9 cellular contexts compared by ENCODE assay signal in the genomic region with DNA sequence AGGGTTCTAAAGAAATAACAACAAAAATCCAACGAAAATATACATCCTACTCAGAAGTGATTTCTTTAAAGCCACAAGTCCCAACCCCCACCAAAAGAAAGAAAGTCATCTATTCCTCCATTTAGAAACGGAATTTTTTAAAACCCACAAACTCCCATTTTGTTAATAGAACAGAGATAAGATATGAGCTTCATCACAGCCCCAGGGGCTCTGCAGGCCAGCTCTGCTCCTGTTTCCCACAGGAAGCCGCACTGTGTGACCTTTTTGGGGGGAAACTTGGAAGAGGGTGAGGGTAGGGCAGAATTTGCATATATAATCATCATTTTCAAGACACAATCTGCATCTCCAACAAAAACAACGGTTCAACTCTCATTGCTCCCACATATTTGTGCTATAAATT. TPM values are rescaled to one million over a fixed set of nuclear protein-coding genes. Genes with fewer than 3 reads are reported as not detected.
A peak's percentile ranks its signal among the peaks of the same experiment; 100 is the strongest.
DNase-seq lines count a peak whose midpoint lies in the region; ATAC-seq and TF ChIP-seq lines count a peak whose summit lies in the region.
"Had no signal": no experiment of that assay in that cellular context is flagged by ENCODE, and none has a peak within 500 bp of the region (broad histone marks: within the 10 kb centered on the region; RNA-seq: fewer than 3 reads in every experiment).

No MANE protein-coding gene starts in this region.

- no peaks in the 10 kb centered on the region for H3K9me3 ChIP-seq in hepatocyte (ENCODE audit: low read depth)
- no peaks in the 10 kb centered on the region for H3K9me3 ChIP-seq in stomach

- TF ChIP-seq POLR2A in stomach (IDR thresholded peaks at IDR 0.05) = no peak

- H2AFZ ChIP-seq in hepatocyte = no peak overlapping the region

- ATAC-seq in activated CD4-positive, alpha-beta T cell treated with anti-CD3 and anti-CD28 coated beads for 36 hours = no peak

- peak overlapping the region; percentile 97 for H3K4me2 ChIP-seq in hepatocyte

- TF ChIP-seq CTCF in hepatocyte (IDR thresholded peaks at IDR 0.05; ENCODE audit: poor library complexity) (no peak), stomach (IDR thresholded peaks at IDR 0.05) (no peak)

- DNase-seq in activated CD4-positive, alpha-beta T cell treated with anti-CD3 and anti-CD28 coated beads for 36 hours = no peak
- DNase-seq in activated CD4-positive, alpha-beta T cell treated with anti-CD3 and anti-CD28 coated beads, Interleukin-2, amount 50 U/mL, for 1 hour = no peak
- DNase-seq in activated CD4-positive, alpha-beta memory T cell treated with anti-CD3 and anti-CD28 coated beads for 36 hours = no peak
- DNase-seq in hepatocyte (ENCODE audit: low spot score) = no peak
- no peak for DNase-seq in stomach
- no peak for DNase-seq in NOMO-1 (lab: John Stamatoyannopoulos, UW; ENCODE audit: unreplicated experiment in 2 of 2)
- DNase-seq in stimulated activated CD4-positive, alpha-beta T cell treated with anti-CD3 and anti-CD28 coated beads, Interleukin-4, amount 100 ng/mL, for 24 hours = no peak
- no peak for DNase-seq in NCI-H2081 treated with DMSO at 0.1 percent for 48 hours (lab: John Stamatoyannopoulos, UW)

- H3K36me3 Mint-ChIP-seq in activated CD4-positive, alpha-beta T cell treated with anti-CD3 and anti-CD28 coated beads for 36 hours (ENCODE audit: low read depth) = peaks cover 25% of the 10 kb centered on the region
- peaks cover 17% of the 10 kb centered on the region for H3K36me3 Mint-ChIP-seq in activated CD4-positive, alpha-beta memory T cell treated with anti-CD3 and anti-CD28 coated beads for 36 hours

- H3K4me3 ChIP-seq in hepatocyte (peak overlapping the region; percentile 4), stomach (peak overlapping the region; percentile 82 to 98 (median 88))

- H3K4me1 Mint-ChIP-seq in activated CD4-positive, alpha-beta T cell treated with anti-CD3 and anti-CD28 coated beads for 36 hours = peaks cover 57% of the 10 kb centered on the region
- H3K4me1 Mint-ChIP-seq in activated CD4-positive, alpha-beta memory T cell treated with anti-CD3 and anti-CD28 coated beads for 36 hours (ENCODE audit: low read depth) = peaks cover 47% of the 10 kb centered on the region

- peaks cover 58% of the 10 kb centered on the region for H3K79me2 ChIP-seq in hepatocyte

- H3K9me2 ChIP-seq in hepatocyte (replicated peaks; ENCODE audit: insufficient read depth) = no peaks in the 10 kb centered on the region

- H3K27ac Mint-ChIP-seq in activated CD4-positive, alpha-beta T cell treated with anti-CD3 and anti-CD28 coated beads for 36 hours = peak overlapping the region; percentile 93
- H3K27ac Mint-ChIP-seq in activated CD4-positive, alpha-beta memory T cell treated with anti-CD3 and anti-CD28 coated beads for 36 hours = peak overlapping the region; percentile 91

- H3K4me3 Mint-ChIP-seq in activated CD4-positive, alpha-beta T cell treated with anti-CD3 and anti-CD28 coated beads for 36 hours = peak overlapping the region; percentile 98
- peak overlapping the region; percentile 94 for H3K4me3 Mint-ChIP-seq in activated CD4-positive, alpha-beta memory T cell treated with anti-CD3 and anti-CD28 coated beads for 36 hours

- H3K4me1 ChIP-seq in hepatocyte (ENCODE audit: insufficient read depth) (peaks cover 48% of the 10 kb centered on the region), stomach (peaks cover 49 to 79% (median 66%) of the 10 kb centered on the region in 4 donors)

- no peaks in the 10 kb centered on the region for H3K27me3 Mint-ChIP-seq in activated CD4-positive, alpha-beta T cell treated with anti-CD3 and anti-CD28 coated beads for 36 hours
- no peaks in the 10 kb centered on the region for H3K27me3 Mint-ChIP-seq in activated CD4-positive, alpha-beta memory T cell treated with anti-CD3 and anti-CD28 coated beads for 36 hours

- H3K36me3 ChIP-seq in hepatocyte (replicated peaks; ENCODE audit: insufficient read depth, low read depth) = no peaks in the 10 kb centered on the region
- H3K36me3 ChIP-seq in stomach = peaks cover 0 to 4% (median 0%) of the 10 kb centered on the region in 4 donors

- TF ChIP-seq EP300 in stomach (IDR thresholded peaks at IDR 0.05) = no peak

- POLR2A ChIA-PET in activated CD4-positive, alpha-beta T cell treated with anti-CD3 and anti-CD28 coated beads for 36 hours (lab: Charles Lee) = interaction anchor here (0.6 to 1.1 kb wide), 2 partner anchors 15 to 379 kb away, joined by 3 read pairs; no protein-coding TSS in a partner anchor
- POLR2A ChIA-PET in activated CD4-positive, alpha-beta memory T cell treated with anti-CD3 and anti-CD28 coated beads for 36 hours (lab: Charles Lee) = no interaction called here

- H3K27ac ChIP-seq in hepatocyte = no peak overlapping the region
- H3K27ac ChIP-seq in stomach = peak overlapping the region in 4 of 5 donors; percentile 24 to 100 (median 84)
- H3K27ac ChIP-seq: C4-2B had no signal

- CTCF ChIA-PET in activated CD4-positive, alpha-beta T cell treated with anti-CD3 and anti-CD28 coated beads for 36 hours (lab: Charles Lee) = interaction anchor here (1.1 to 7.6 kb wide), 3 partner anchors 9 to 474 kb away, joined by 3 to 58 read pairs (median 28); no protein-coding TSS in a partner anchor
- CTCF ChIA-PET in activated CD4-positive, alpha-beta memory T cell treated with anti-CD3 and anti-CD28 coated beads for 36 hours (lab: Charles Lee) = interaction anchor here (1.7 to 6.9 kb wide), 2 partner anchors 10 to 474 kb away, joined by 8 to 80 read pairs; no protein-coding TSS in a partner anchor

- no peaks in the 10 kb centered on the region for H3K27me3 ChIP-seq in hepatocyte
- no peaks in the 10 kb centered on the region for H3K27me3 ChIP-seq in stomach

- no peaks in the 10 kb centered on the region for H3K9me3 Mint-ChIP-seq in activated CD4-positive, alpha-beta T cell treated with anti-CD3 and anti-CD28 coated beads for 36 hours (ENCODE audit: low read depth)
- H3K9me3 Mint-ChIP-seq in activated CD4-positive, alpha-beta memory T cell treated with anti-CD3 and anti-CD28 coated beads for 36 hours = no peaks in the 10 kb centered on the region

- H4K20me1 ChIP-seq in hepatocyte (ENCODE audit: insufficient read depth, poor library complexity, severe bottlenecking) = peaks cover 39% of the 10 kb centered on the region

- 36% methylated on average over 4 of the region's 4 CpGs for WGBS in hepatocyte (ENCODE audit: low lambda C conversion rate, missing lambda C conversion rate)
- 11 to 24% (median 16%) methylated on average over 4 of the region's 4 CpGs for WGBS in stomach, 5 donors

- intact Hi-C loops in activated CD4-positive, alpha-beta T cell treated with anti-CD3 and anti-CD28 coated beads for 36 hours (cut with DNase I, micrococcal nuclease) = loop anchor here (5.0 kb wide), 8 partner anchors 59 to 1204 kb away; partner anchors contain the start of genes ADIPOR2 (in 1 of the 2), ERC1 (in 1 of the 2) and KDM5A (in 1 of the 2)
- intact Hi-C loops in activated CD4-positive, alpha-beta memory T cell treated with anti-CD3 and anti-CD28 coated beads for 36 hours (cut with micrococcal nuclease) = loop anchor here (5.0 to 10.0 kb wide), 5 partner anchors 59 to 1027 kb away; partner anchors contain the start of genes ERC1 and WNK1
- intact Hi-C loops in stomach (cut with DNase I; ENCODE audit: low total_unique reads) = no loop called here

RNA-seq across cellular contexts. Expression of gene FBXL14, which starts 2.8 kb away (rescaled TPM):
- 10 to 100 TPM; 17.0 to 17.8 TPM for total RNA-seq in activated CD4-positive, alpha-beta T cell treated with anti-CD3 and anti-CD28 coated beads for 36 hours
- total RNA-seq in activated CD4-positive, alpha-beta memory T cell treated with anti-CD3 and anti-CD28 coated beads for 36 hours = 10 to 100 TPM; 13.5 to 14.4 TPM
- total RNA-seq in hepatocyte = 8.6 and 13.5 TPM in 2 replicates
- polyA plus RNA-seq in hepatocyte = 10.7 and 11.7 TPM in 2 replicates
- 10 to 100 TPM in 3 of 5 donors, 1 to 10 TPM in 1, not detected in 1; 5.4 to 36.2 (median 22.9) TPM for total RNA-seq in stomach
- polyA plus RNA-seq in stomach = 1 to 10 TPM; 2.6 to 7.9 (median 7.2) TPM

RNA-seq across cellular contexts. Expression of gene WNT5B, which starts 37.5 kb away (rescaled TPM):
- not detected for total RNA-seq in activated CD4-positive, alpha-beta T cell treated with anti-CD3 and anti-CD28 coated beads for 36 hours
- total RNA-seq in activated CD4-positive, alpha-beta memory T cell treated with anti-CD3 and anti-CD28 coated beads for 36 hours = not detected
- total RNA-seq in hepatocyte = 16.6 and 19.9 TPM in 2 replicates
- polyA plus RNA-seq in hepatocyte = 35.3 and 46.7 TPM in 2 replicates
- 10 to 100 TPM in 2 of 5 donors, 1 to 10 TPM in 2, under 1 TPM in 1; 0.45 to 22.3 (median 7.8) TPM for total RNA-seq in stomach
- 10 to 100 TPM in 1 of 3 donors, 1 to 10 TPM in 2; 4.3 to 13.6 (median 4.4) TPM for polyA plus RNA-seq in stomach
